1 cellular context compared by ENCODE assay signal in genomic region chr1:145845514-145846161, GRCh38.
A peak's percentile ranks its signal among the peaks of the same experiment; 100 is the strongest.
TF ChIP-seq lines count a peak whose summit lies in the region.

Gene NUDT17, plus strand, starts transcription at chr1:145845630. Its CDS starts 11 bp downstream, at chr1:145845641.

TF ChIP-seq in HepG2, 621 proteins besides CTCF, POLR2A, EP300 and RAD21 (continued from another document and continues in another):
- no peak for TF ChIP-seq USF2 (IDR thresholded peaks at IDR 0.05; ENCODE audit: low read depth, low read length)
- 0 out of 2 replicates have a peak, but pooled peaks have one; percentile 41 for TF ChIP-seq USF2 (CRISPR knock-in tag; IDR thresholded peaks at IDR 0.05; ENCODE audit: borderline replicate concordance)
- no peak for TF ChIP-seq ZNF446 (CRISPR knock-in tag; IDR thresholded peaks at IDR 0.05)
- TF ChIP-seq NFIB (CRISPR knock-in tag; IDR thresholded peaks at IDR 0.05; ENCODE audit: borderline replicate concordance) = 0 out of 2 replicates have a peak, but pooled peaks have one; percentile 23
- peak; percentile 59; the same call in 1 of the 2 replicates for TF ChIP-seq EED (CRISPR knock-in tag; IDR thresholded peaks at IDR 0.05)
- peak; percentile 95 for TF ChIP-seq AGO1 (IDR thresholded peaks at IDR 0.05; ENCODE audit: low read depth, low read length, poor library complexity, severe bottlenecking)
- no peak; the same call in 1 of the 2 replicates for TF ChIP-seq ZNF747 (CRISPR knock-in tag; IDR thresholded peaks at IDR 0.05; ENCODE audit: borderline replicate concordance)
- no peak for TF ChIP-seq ELK4 (CRISPR knock-in tag; IDR thresholded peaks at IDR 0.05; ENCODE audit: borderline replicate concordance)
- TF ChIP-seq ZUFSP (CRISPR knock-in tag; IDR thresholded peaks at IDR 0.05; ENCODE audit: borderline replicate concordance) = no peak
- TF ChIP-seq ZNF256 (CRISPR knock-in tag; conservative IDR thresholded peaks at IDR 0.05) = no peak
- TF ChIP-seq RNF219 (CRISPR knock-in tag; IDR thresholded peaks at IDR 0.05) = no peak
- TF ChIP-seq NR2F1 (CRISPR knock-in tag; IDR thresholded peaks at IDR 0.05) = no peak
- TF ChIP-seq ASH2L (IDR thresholded peaks at IDR 0.05; ENCODE audit: insufficient read length, low read depth, low read length) = peak; percentile 21
- TF ChIP-seq STAT5B (CRISPR knock-in tag; IDR thresholded peaks at IDR 0.05) = no peak
- peak; percentile 51; the same call in 1 of the 2 replicates for TF ChIP-seq ZNF574 (CRISPR knock-in tag; IDR thresholded peaks at IDR 0.05)
- TF ChIP-seq ZFP37 (CRISPR knock-in tag; IDR thresholded peaks at IDR 0.05; ENCODE audit: borderline replicate concordance) = no peak
- TF ChIP-seq ZBTB26 (CRISPR knock-in tag; IDR thresholded peaks at IDR 0.05; ENCODE audit: borderline replicate concordance) = no peak; the same call in 1 of the 2 replicates
- peak; percentile 54 for TF ChIP-seq TAF1 (CRISPR knock-in tag; IDR thresholded peaks at IDR 0.05)
- TF ChIP-seq ZNF589 (CRISPR knock-in tag; conservative IDR thresholded peaks at IDR 0.05) = no peak
- no peak for TF ChIP-seq SUZ12 (IDR thresholded peaks at IDR 0.05; ENCODE audit: low read depth, low read length)
- TF ChIP-seq ZNF276 (CRISPR knock-in tag; IDR thresholded peaks at IDR 0.05; ENCODE audit: low read depth) = no peak
- TF ChIP-seq SMAD3 (CRISPR knock-in tag; IDR thresholded peaks at IDR 0.05) = no peak
- TF ChIP-seq PHB2 (IDR thresholded peaks at IDR 0.05; ENCODE audit: partially characterized antibody) = no peak
- TF ChIP-seq THAP8 (CRISPR knock-in tag; IDR thresholded peaks at IDR 0.05; ENCODE audit: borderline replicate concordance) = no peak
- TF ChIP-seq MATR3 (CRISPR knock-in tag; IDR thresholded peaks at IDR 0.05) = no peak
- TF ChIP-seq ATF2 (CRISPR knock-in tag; IDR thresholded peaks at IDR 0.05) = no peak
- no peak for TF ChIP-seq ZNF3 (CRISPR knock-in tag; IDR thresholded peaks at IDR 0.05)
- no peak for TF ChIP-seq TEF (CRISPR knock-in tag; IDR thresholded peaks at IDR 0.05)
- TF ChIP-seq PAWR (CRISPR knock-in tag; IDR thresholded peaks at IDR 0.05; ENCODE audit: borderline replicate concordance) = no peak
- TF ChIP-seq ZNF530 (CRISPR knock-in tag; IDR thresholded peaks at IDR 0.05; ENCODE audit: low read depth) = no peak
- TF ChIP-seq ARNT (IDR thresholded peaks at IDR 0.05) = no peak
- no peak for TF ChIP-seq ZNF264 (CRISPR knock-in tag; IDR thresholded peaks at IDR 0.05)
- TF ChIP-seq HMG20A (CRISPR knock-in tag; IDR thresholded peaks at IDR 0.05; ENCODE audit: borderline replicate concordance) = no peak
- peak; percentile 63; the same call in 1 of the 2 replicates for TF ChIP-seq REPIN1 (CRISPR knock-in tag; IDR thresholded peaks at IDR 0.05; ENCODE audit: borderline replicate concordance, low read depth)
- TF ChIP-seq PATZ1 (CRISPR knock-in tag; IDR thresholded peaks at IDR 0.05) = peak; percentile 76
- peak; percentile 100 for TF ChIP-seq KDM2A (CRISPR knock-in tag; IDR thresholded peaks at IDR 0.05; ENCODE audit: borderline replicate concordance, low read depth)
- TF ChIP-seq NR2F6 (IDR thresholded peaks at IDR 0.05) = no peak
- TF ChIP-seq NR2F6 (CRISPR knock-in tag; IDR thresholded peaks at IDR 0.05) = peak; percentile 36; the same call in 1 of the 2 replicates
- no peak for TF ChIP-seq ZNF737 (CRISPR knock-in tag; IDR thresholded peaks at IDR 0.05; ENCODE audit: borderline replicate concordance)
- no peak for TF ChIP-seq GLI4 (CRISPR knock-in tag; IDR thresholded peaks at IDR 0.05; ENCODE audit: borderline replicate concordance)
- no peak for TF ChIP-seq ZNF382 (CRISPR knock-in tag; IDR thresholded peaks at IDR 0.05; ENCODE audit: borderline replicate concordance)
- TF ChIP-seq THYN1 (CRISPR knock-in tag; IDR thresholded peaks at IDR 0.05; ENCODE audit: borderline replicate concordance, low read depth) = no peak
- no peak for TF ChIP-seq ZNF816 (CRISPR knock-in tag; IDR thresholded peaks at IDR 0.05; ENCODE audit: borderline replicate concordance)
- no peak for TF ChIP-seq MTF2 (CRISPR knock-in tag; IDR thresholded peaks at IDR 0.05; ENCODE audit: borderline replicate concordance)
- TF ChIP-seq ZNF563 (CRISPR knock-in tag; IDR thresholded peaks at IDR 0.05) = no peak
